Comparison of ENCODE assay signal across 9 cellular contexts in genomic region chr18:47283476-47283875, GRCh38. TPM values are rescaled to one million over a fixed set of nuclear protein-coding genes. Genes with fewer than 3 reads are reported as not detected.
DNase-seq lines count a peak whose midpoint lies in the region; ATAC-seq and TF ChIP-seq lines count a peak whose summit lies in the region.
"Had no signal": no experiment of that assay in that cellular context is flagged by ENCODE, and none has a peak within 500 bp of the region (broad histone marks: within the 10 kb centered on the region; RNA-seq: fewer than 3 reads in every experiment).

No MANE protein-coding gene starts in this region.

- H2AFZ ChIP-seq in neuronal stem cell (ENCODE audit: low read length), result no peak overlapping the region

- H2BK5ac ChIP-seq in neuronal stem cell (ENCODE audit: low read length), result no peak overlapping the region

- CTCF ChIA-PET in activated naive CD4-positive, alpha-beta T cell treated with anti-CD3 and anti-CD28 coated beads for 36 hours (lab: Charles Lee), result interaction anchor here (0.6 kb wide), 1 partner anchor 10 kb away, joined by 3 read pairs; no protein-coding TSS in a partner anchor

- H3K27ac Mint-ChIP-seq in activated naive CD8-positive, alpha-beta T cell treated with anti-CD3 and anti-CD28 coated beads, Interleukin-2, amount 50 U/mL, for 24 hours, result no peak overlapping the region
- no peak overlapping the region for H3K27ac Mint-ChIP-seq in activated naive CD4-positive, alpha-beta T cell treated with anti-CD3 and anti-CD28 coated beads for 36 hours

- TF ChIP-seq POLR2A in gastroesophageal sphincter (IDR thresholded peaks at IDR 0.05), result no peak

- H3K9me3 Mint-ChIP-seq in activated naive CD8-positive, alpha-beta T cell treated with anti-CD3 and anti-CD28 coated beads, Interleukin-2, amount 50 U/mL, for 24 hours, result no peaks in the 10 kb centered on the region
- no peaks in the 10 kb centered on the region for H3K9me3 Mint-ChIP-seq in activated naive CD4-positive, alpha-beta T cell treated with anti-CD3 and anti-CD28 coated beads for 36 hours

- H3K9ac ChIP-seq in neuronal stem cell (ENCODE audit: low read depth, low read length, poor library complexity), result no peak overlapping the region

- H3K4me1 Mint-ChIP-seq in activated naive CD8-positive, alpha-beta T cell treated with anti-CD3 and anti-CD28 coated beads, Interleukin-2, amount 50 U/mL, for 24 hours, result no peaks in the 10 kb centered on the region
- H3K4me1 Mint-ChIP-seq in activated naive CD4-positive, alpha-beta T cell treated with anti-CD3 and anti-CD28 coated beads for 36 hours (ENCODE audit: low read depth), result peaks cover 7% of the 10 kb centered on the region

- no peak overlapping the region for H3K23ac ChIP-seq in neuronal stem cell (ENCODE audit: low read depth, low read length, poor library complexity)

- no peak for TF ChIP-seq EP300 in gastroesophageal sphincter (IDR thresholded peaks at IDR 0.05)

- no peaks in the 10 kb centered on the region for H3K36me3 Mint-ChIP-seq in activated naive CD8-positive, alpha-beta T cell treated with anti-CD3 and anti-CD28 coated beads, Interleukin-2, amount 50 U/mL, for 24 hours (ENCODE audit: low read depth)
- no peaks in the 10 kb centered on the region for H3K36me3 Mint-ChIP-seq in activated naive CD4-positive, alpha-beta T cell treated with anti-CD3 and anti-CD28 coated beads for 36 hours (ENCODE audit: low read depth)

- H3K4me3 ChIP-seq in kidney epithelial cell (ENCODE audit: low read depth, low read length) (no peak overlapping the region), gastroesophageal sphincter (no peak overlapping the region), neuronal stem cell (ENCODE audit: low read length in 2 of 2) (no peak overlapping the region)

- H3K18ac ChIP-seq in neuronal stem cell (ENCODE audit: low read length), result no peak overlapping the region

- H3K9me3 ChIP-seq in gastroesophageal sphincter, result no peaks in the 10 kb centered on the region
- no peaks in the 10 kb centered on the region for H3K9me3 ChIP-seq in neuronal stem cell (replicated peaks in 1 of 2; ENCODE audit: control insufficient read depth in 2 of 2, insufficient read depth in 1 of 2, low read depth in 1 of 2, low read length in 2 of 2)

- no peak overlapping the region for H2BK15ac ChIP-seq in neuronal stem cell (ENCODE audit: low read length)

- intact Hi-C loops in activated naive CD4-positive, alpha-beta T cell treated with anti-CD3 and anti-CD28 coated beads for 36 hours (cut with micrococcal nuclease), result loop anchor here (5.0 kb wide), 1 partner anchor 66 kb away; no protein-coding TSS in a partner anchor

- H3K27ac ChIP-seq in gastroesophageal sphincter, result no peak overlapping the region
- no peak overlapping the region for H3K27ac ChIP-seq in neuronal stem cell (replicated peaks; ENCODE audit: low read length)

- ATAC-seq in SK-N-SH treated with all-trans-retinoic acid at 6 μM for 48 hours (peak; percentile 81), gastroesophageal sphincter (no peak)
- ATAC-seq in activated naive CD8-positive, alpha-beta T cell treated with anti-CD3 and anti-CD28 coated beads, Interleukin-2, amount 50 U/mL, for 24 hours, result no peak

- no peak overlapping the region for H3K4me3 Mint-ChIP-seq in activated naive CD8-positive, alpha-beta T cell treated with anti-CD3 and anti-CD28 coated beads, Interleukin-2, amount 50 U/mL, for 24 hours
- H3K4me3 Mint-ChIP-seq in activated naive CD4-positive, alpha-beta T cell treated with anti-CD3 and anti-CD28 coated beads for 36 hours, result no peak overlapping the region

- DNase-seq in DMS114 treated with DMSO at 0.1 percent for 48 hours (lab: John Stamatoyannopoulos, UW; ENCODE audit: unreplicated experiment), result peak; percentile 13
- peak; percentile 44 for DNase-seq in HT-29 (ENCODE audit: low spot score)
- no peak for DNase-seq in kidney epithelial cell (ENCODE audit: low read depth)
- DNase-seq in activated naive CD8-positive, alpha-beta T cell treated with anti-CD3 and anti-CD28 coated beads, Interleukin-2, amount 50 U/mL, for 24 hours, result no peak
- DNase-seq in activated naive CD4-positive, alpha-beta T cell treated with anti-CD3 and anti-CD28 coated beads for 36 hours, result no peak
- DNase-seq in neuronal stem cell (ENCODE audit: low spot score), result no peak
- DNase-seq: activated CD4-positive, alpha-beta T cell treated with anti-CD3 and anti-CD28 coated beads for 48 hours had no signal

- no peaks in the 10 kb centered on the region for H3K4me1 ChIP-seq in gastroesophageal sphincter
- H3K4me1 ChIP-seq in neuronal stem cell (ENCODE audit: control insufficient read depth in 2 of 2, insufficient read depth in 1 of 2, low read depth in 1 of 2, low read length in 2 of 2), result no peaks in the 10 kb centered on the region

- H2BK12ac ChIP-seq in neuronal stem cell (ENCODE audit: low read length), result no peak overlapping the region

- no peak overlapping the region for H3K4ac ChIP-seq in neuronal stem cell (ENCODE audit: low read length)

- 28 to 47% methylated on average over 3 to 5 of the region's 5 CpGs for WGBS in gastroesophageal sphincter (ENCODE audit: low coverage in 1 of 2), 2 donors
- 100% methylated on average over 1 of the region's 5 CpGs; no CpG with 5 or more reads in 1 of the 2 donors for WGBS in neuronal stem cell (ENCODE audit: extremely low coverage in 2 of 2, insufficient read length in 2 of 2, insufficient replicate concordance in 1 of 2), 2 donors

- H3K36me3 ChIP-seq in kidney epithelial cell (ENCODE audit: control insufficient read depth, insufficient read depth, low read length), result no peaks in the 10 kb centered on the region
- H3K36me3 ChIP-seq in gastroesophageal sphincter, result no peaks in the 10 kb centered on the region
- no peaks in the 10 kb centered on the region for H3K36me3 ChIP-seq in neuronal stem cell (replicated peaks in 1 of 2; ENCODE audit: control insufficient read depth in 2 of 2, insufficient read depth in 2 of 2, low read length in 2 of 2)

- peaks cover 6% of the 10 kb centered on the region for H3K27me3 Mint-ChIP-seq in activated naive CD8-positive, alpha-beta T cell treated with anti-CD3 and anti-CD28 coated beads, Interleukin-2, amount 50 U/mL, for 24 hours
- peaks cover 18% of the 10 kb centered on the region for H3K27me3 Mint-ChIP-seq in activated naive CD4-positive, alpha-beta T cell treated with anti-CD3 and anti-CD28 coated beads for 36 hours (ENCODE audit: low read depth)

- no peak overlapping the region for H4K91ac ChIP-seq in neuronal stem cell (ENCODE audit: low read depth, low read length, poor library complexity)

- TF ChIP-seq CTCF in kidney epithelial cell (IDR thresholded peaks at IDR 0.05; ENCODE audit: insufficient read depth, low read length, poor library complexity, severe bottlenecking) (peak; percentile 45), gastroesophageal sphincter (IDR thresholded peaks at IDR 0.05) (peak in 1 of 4 experiments; percentile 29)

- H3K79me1 ChIP-seq in neuronal stem cell (ENCODE audit: low read depth, low read length), result no peaks in the 10 kb centered on the region

- no peak overlapping the region for H2AK5ac ChIP-seq in neuronal stem cell (ENCODE audit: low read depth, low read length)

- H4K8ac ChIP-seq in neuronal stem cell (ENCODE audit: low read depth, low read length), result no peak overlapping the region

- no peak overlapping the region for H3K14ac ChIP-seq in neuronal stem cell (ENCODE audit: low read length)

- no peak overlapping the region for H3K4me2 ChIP-seq in neuronal stem cell (ENCODE audit: insufficient read depth, low read length, poor library complexity, severe bottlenecking)

- H3K27me3 ChIP-seq in kidney epithelial cell (ENCODE audit: control insufficient read depth, insufficient read depth, low read length) (no peaks in the 10 kb centered on the region), gastroesophageal sphincter (peaks cover 10% of the 10 kb centered on the region), neuronal stem cell (ENCODE audit: control insufficient read depth in 3 of 3, insufficient read depth in 3 of 3, low read depth in 1 of 3, low read length in 3 of 3) (peaks cover 0 to 7% (median 0%) of the 10 kb centered on the region in 3 experiments)

- no peak overlapping the region for H2BK120ac ChIP-seq in neuronal stem cell (ENCODE audit: low read depth, low read length)

TF ChIP-seq in SK-N-SH treated with all-trans-retinoic acid at 6 μM for 48 hours, 23 proteins besides CTCF, POLR2A, EP300 and RAD21:
- TF ChIP-seq ZNF8 (CRISPR knock-in tag; IDR thresholded peaks at IDR 0.05) (no peak), PPARA (CRISPR knock-in tag; IDR thresholded peaks at IDR 0.05; ENCODE audit: borderline replicate concordance) (no peak), TCF4 (CRISPR knock-in tag; IDR thresholded peaks at IDR 0.05; ENCODE audit: borderline replicate concordance) (no peak)
- TF ChIP-seq, protein P1, sequence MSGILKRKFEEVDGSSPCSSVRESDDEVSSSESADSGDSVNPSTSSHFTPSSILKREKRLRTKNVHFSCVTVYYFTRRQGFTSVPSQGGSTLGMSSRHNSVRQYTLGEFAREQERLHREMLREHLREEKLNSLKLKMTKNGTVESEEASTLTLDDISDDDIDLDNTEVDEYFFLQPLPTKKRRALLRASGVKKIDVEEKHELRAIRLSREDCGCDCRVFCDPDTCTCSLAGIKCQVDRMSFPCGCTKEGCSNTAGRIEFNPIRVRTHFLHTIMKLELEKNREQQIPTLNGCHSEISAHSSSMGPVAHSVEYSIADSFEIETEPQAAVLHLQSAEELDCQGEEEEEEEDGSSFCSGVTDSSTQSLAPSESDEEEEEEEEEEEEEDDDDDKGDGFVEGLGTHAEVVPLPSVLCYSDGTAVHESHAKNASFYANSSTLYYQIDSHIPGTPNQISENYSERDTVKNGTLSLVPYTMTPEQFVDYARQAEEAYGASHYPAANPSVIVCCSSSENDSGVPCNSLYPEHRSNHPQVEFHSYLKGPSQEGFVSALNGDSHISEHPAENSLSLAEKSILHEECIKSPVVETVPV (CRISPR knock-in tag; IDR thresholded peaks at IDR 0.05), result no peak

RNA-seq across cellular contexts. Expression of gene SKOR2, which starts 32.0 kb away (rescaled TPM):
- total RNA-seq in HT-29 (2014; rRNA removed; shearing (Covaris generic)), result not detected in 2 replicates
- not detected in 2 replicates for total RNA-seq in kidney epithelial cell
- not detected for total RNA-seq in activated naive CD4-positive, alpha-beta T cell treated with anti-CD3 and anti-CD28 coated beads for 36 hours
- not detected for total RNA-seq in gastroesophageal sphincter
- 0.01 TPM for polyA plus RNA-seq in neuronal stem cell (2013, experiment 1 of 2)
- 0.06 TPM for polyA plus RNA-seq in neuronal stem cell (2013, experiment 2 of 2)

Comparison
In these comparisons a context has a peak if more than half of its experiments do, and no peak if none do; other contexts are left out.
1. DNase-seq: peak in DMS114 treated with DMSO at 0.1 percent for 48 hours (single experiment) and HT-29 (single experiment); none in kidney epithelial cell (single experiment), activated naive CD8-positive, alpha-beta T cell treated with anti-CD3 and anti-CD28 coated beads, Interleukin-2, amount 50 U/mL, for 24 hours (single experiment), activated naive CD4-positive, alpha-beta T cell treated with anti-CD3 and anti-CD28 coated beads for 36 hours (single experiment) and neuronal stem cell (single experiment).